29 cellular contexts compared by ENCODE assay signal in genomic region chr12:97886548-97887176, GRCh38.
"Had no signal": no experiment of that assay in that cellular context is flagged by ENCODE, and none has a peak within 500 bp of the region (broad histone marks: within the 10 kb centered on the region; RNA-seq: fewer than 3 reads in every experiment).

No MANE protein-coding gene starts in this region.

- ATAC-seq: heart right ventricle; left colon; natural killer cell; psoas muscle; sciatic nerve; stimulated activated naive B cell treated with anti-CD40 and anti-IgM and Interleukin-4, amounts not matched to agents 10 μg/mL and 1 μg/mL and 100 μg/mL, for 72 hours; stimulated activated naive CD8-positive, alpha-beta T cell treated with anti-CD3 and anti-CD28 coated beads, Interleukin-15, Interleukin-2, amounts not matched to agents 100 U/mL and 50 U/mL, for 24 hours had no signal

- H3K27ac Mint-ChIP-seq: mesothelial cell of epicardium; naive B cell; natural killer cell; nephron progenitor cell; neural progenitor cell; stimulated activated naive B cell treated with anti-CD40 and anti-IgM and Interleukin-4, amounts not matched to agents 10 μg/mL and 1 μg/mL and 100 μg/mL, for 72 hours; type B pancreatic cell had no signal

- H3K27ac ChIP-seq: heart right ventricle, hepatocyte, left ventricle myocardium inferior, neural progenitor cell, neutrophil, parathyroid adenoma, psoas muscle, right atrium auricular region, skin epidermis, stomach, tibial nerve, uterus had no signal

- FAIRE-seq: keratinocyte had no signal

- H3K27me3 Mint-ChIP-seq: naive B cell; stimulated activated naive B cell treated with anti-CD40 and anti-IgM and Interleukin-4, amounts not matched to agents 10 μg/mL and 1 μg/mL and 100 μg/mL, for 72 hours; type B pancreatic cell had no signal

- H3K36me3 ChIP-seq: heart right ventricle, left ventricle myocardium inferior, neural progenitor cell, neutrophil, right atrium auricular region, stomach, tibial nerve, uterus had no signal

- H3K9me3 ChIP-seq: heart right ventricle, neutrophil, psoas muscle, right atrium auricular region, stomach, tibial nerve, uterus had no signal

- H3K9me3 Mint-ChIP-seq: neural progenitor cell, type B pancreatic cell had no signal

- DNase-seq: heart right ventricle; left colon; left ventricle myocardium inferior; mesendoderm; naive B cell; natural killer cell; nephron progenitor cell; occipital lobe; psoas muscle; stimulated activated CD4-positive, alpha-beta T cell treated with anti-CD3 and anti-CD28 coated beads, Interleukin-12 subunit alpha, Interleukin-12 subunit beta, amount 100 ng/mL, for 4 hours; stimulated activated CD4-positive, alpha-beta T cell treated with anti-CD3 and anti-CD28 coated beads, Interleukin-15, amount 100 ng/mL, for 24 hours; stimulated activated CD4-positive, alpha-beta T cell treated with anti-CD3 and anti-CD28 coated beads, Interleukin-2, amount 100 ng/mL, for 24 hours; stimulated activated CD4-positive, alpha-beta T cell treated with anti-CD3 and anti-CD28 coated beads, Interleukin-4, amount 100 ng/mL, for 1 hour; stimulated activated naive B cell treated with anti-CD40 and anti-IgM and Interleukin-4, amounts not matched to agents 10 μg/mL and 1 μg/mL and 100 μg/mL, for 72 hours; stimulated activated naive CD8-positive, alpha-beta T cell treated with anti-CD3 and anti-CD28 coated beads, Interleukin-15, Interleukin-2, amounts not matched to agents 100 U/mL and 50 U/mL, for 24 hours; stomach; uterus had no signal

- H3K4me3 Mint-ChIP-seq: mesothelial cell of epicardium; naive B cell; natural killer cell; nephron progenitor cell; neural progenitor cell; stimulated activated naive B cell treated with anti-CD40 and anti-IgM and Interleukin-4, amounts not matched to agents 10 μg/mL and 1 μg/mL and 100 μg/mL, for 72 hours; type B pancreatic cell had no signal

- H3K27me3 ChIP-seq: heart right ventricle, hepatocyte, neural progenitor cell, neutrophil, right atrium auricular region, stomach, tibial nerve, uterus had no signal

- H3K4me3 ChIP-seq: heart right ventricle, hepatocyte, left ventricle myocardium inferior, lung, neural progenitor cell, psoas muscle, right atrium auricular region, skin epidermis, stomach, tibial nerve, uterus had no signal

- H3K36me3 Mint-ChIP-seq: mesothelial cell of epicardium; naive B cell; natural killer cell; neural progenitor cell; stimulated activated naive B cell treated with anti-CD40 and anti-IgM and Interleukin-4, amounts not matched to agents 10 μg/mL and 1 μg/mL and 100 μg/mL, for 72 hours; type B pancreatic cell had no signal

- H3K4me1 ChIP-seq: heart right ventricle, left ventricle myocardium inferior, parathyroid adenoma, psoas muscle, right atrium auricular region, tibial nerve, uterus had no signal

- H3K4me1 Mint-ChIP-seq: mesothelial cell of epicardium; naive B cell; natural killer cell; stimulated activated naive B cell treated with anti-CD40 and anti-IgM and Interleukin-4, amounts not matched to agents 10 μg/mL and 1 μg/mL and 100 μg/mL, for 72 hours had no signal
